Comparison of ENCODE assay signal across 9 cellular contexts in the genomic region with DNA sequence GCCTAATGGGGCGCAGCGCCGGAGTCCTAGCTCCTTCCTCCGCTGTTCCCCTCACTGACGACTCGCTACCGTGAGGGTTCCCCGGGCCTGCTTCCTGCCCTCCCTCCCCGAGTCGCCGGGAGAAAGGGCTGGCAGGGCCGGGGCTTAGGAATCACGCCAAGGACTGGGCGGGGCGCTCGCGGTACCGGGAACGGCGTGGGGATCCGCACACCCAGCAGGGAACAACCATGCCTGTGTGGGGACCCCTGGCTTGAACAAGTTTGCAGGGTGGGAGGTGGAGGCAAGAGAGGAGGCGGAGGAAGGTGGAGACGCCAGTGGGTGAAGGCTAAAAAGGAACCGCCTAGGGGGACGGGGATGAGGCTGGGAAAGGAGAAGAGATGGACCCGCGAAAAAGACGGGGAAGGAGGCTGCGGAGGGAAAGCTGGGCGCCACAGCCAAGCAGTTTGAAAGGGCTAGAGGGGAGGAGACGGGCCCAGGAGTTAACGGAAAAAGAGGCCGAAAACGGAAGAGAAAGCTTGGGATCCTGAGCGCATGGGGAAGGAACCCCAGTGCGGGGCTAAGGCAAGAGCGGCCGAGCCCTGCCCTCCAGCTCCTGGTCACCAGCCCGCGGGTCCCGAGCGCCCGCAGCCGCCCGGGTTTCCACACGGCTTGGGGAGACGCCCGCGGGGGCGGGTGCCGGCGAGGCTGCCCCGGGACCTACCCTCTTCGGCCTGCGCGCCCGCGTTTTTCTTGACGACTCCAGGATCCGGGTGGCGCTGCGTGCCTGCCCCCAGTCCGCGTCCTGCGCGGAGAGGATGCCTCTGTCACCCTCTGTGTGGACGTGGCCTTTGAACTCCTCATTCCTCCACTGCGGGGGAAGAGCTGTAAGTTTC. TPM values are rescaled to one million over a fixed set of nuclear protein-coding genes. Genes with fewer than 3 reads are reported as not detected.
A peak's percentile ranks its signal among the peaks of the same experiment; 100 is the strongest.
DNase-seq lines count a peak whose midpoint lies in the region; ATAC-seq and TF ChIP-seq lines count a peak whose summit lies in the region.
"Had no signal": no experiment of that assay in that cellular context is flagged by ENCODE, and none has a peak within 500 bp of the region (broad histone marks: within the 10 kb centered on the region; RNA-seq: fewer than 3 reads in every experiment).

No MANE protein-coding gene starts in this region.

- ATAC-seq in upper lobe of right lung: peak; percentile 45
- ATAC-seq: K562 had no signal

- peak overlapping the region; percentile 96 for H3K27ac Mint-ChIP-seq in mesothelial cell of epicardium

- peak; percentile 36 for DNase-seq in NCI-H748 (lab: John Stamatoyannopoulos, UW; ENCODE audit: unreplicated experiment)
- no peak for DNase-seq in NCI-H748 treated with DMSO at 0.1 percent for 48 hours (lab: John Stamatoyannopoulos, UW)
- DNase-seq in epithelial cell of proximal tubule (ENCODE audit: low read depth): no peak
- DNase-seq in mesothelial cell of epicardium (ENCODE audit: low spot score in 2 of 2, unreplicated experiment in 2 of 2): peak; percentile 41 to 68
- DNase-seq in upper lobe of right lung: peak; percentile 73
- no peak for DNase-seq in NCI-H2196 (lab: John Stamatoyannopoulos, UW; ENCODE audit: unreplicated experiment)
- DNase-seq in NCI-H2227 (lab: John Stamatoyannopoulos, UW; ENCODE audit: unreplicated experiment): no peak
- no peak for DNase-seq in stimulated activated CD4-positive, alpha-beta T cell treated with anti-CD3 and anti-CD28 coated beads, Interleukin-4, amount 100 ng/mL, for 1 hour

- TF ChIP-seq CTCF in epithelial cell of proximal tubule (conservative IDR thresholded peaks at IDR 0.05; ENCODE audit: low read depth, low read length) (no peak), mesothelial cell of epicardium (IDR thresholded peaks at IDR 0.05; ENCODE audit: unreplicated experiment) (no peak), upper lobe of right lung (IDR thresholded peaks at IDR 0.05) (no peak)

- peaks cover 3% of the 10 kb centered on the region for H3K9me3 Mint-ChIP-seq in mesothelial cell of epicardium

- no peaks in the 10 kb centered on the region for H3K36me3 Mint-ChIP-seq in mesothelial cell of epicardium

- intact Hi-C loops in upper lobe of right lung (cut with DNase I): no loop called here

- peak overlapping the region; percentile 80 for H3K4me3 Mint-ChIP-seq in mesothelial cell of epicardium

- H3K4me1 Mint-ChIP-seq in mesothelial cell of epicardium: peaks cover 36% of the 10 kb centered on the region

- H3K9me3 ChIP-seq in upper lobe of right lung: no peaks in the 10 kb centered on the region

- H3K36me3 ChIP-seq in upper lobe of right lung: no peaks in the 10 kb centered on the region

- peak overlapping the region; percentile 84 for H3K27ac ChIP-seq in upper lobe of right lung

- H3K4me3 ChIP-seq in epithelial cell of proximal tubule (ENCODE audit: low read depth, low read length): peak overlapping the region; percentile 44
- H3K4me3 ChIP-seq in upper lobe of right lung: peak overlapping the region; percentile 62
- H3K4me3 ChIP-seq: K562 had no signal

- H3K27me3 ChIP-seq in upper lobe of right lung: peaks cover 44% of the 10 kb centered on the region

- H3K27me3 Mint-ChIP-seq in mesothelial cell of epicardium (ENCODE audit: low read depth): peaks cover 69% of the 10 kb centered on the region

- H3K4me1 ChIP-seq in upper lobe of right lung: peaks cover 4% of the 10 kb centered on the region

RNA-seq across cellular contexts. Expression of gene CDH11, which starts 1.3 kb away (rescaled TPM):
- 5.8 and 22.9 TPM in 2 replicates for total RNA-seq in epithelial cell of proximal tubule
- total RNA-seq in mesothelial cell of epicardium: 333 to 376 TPM (median 359 TPM) in 3 replicates
- 176 TPM for total RNA-seq in upper lobe of right lung

Comparison
In these comparisons a context has a peak if more than half of its experiments do, and no peak if none do; other contexts are left out.
1. DNase-seq: peak in NCI-H748 (single experiment), mesothelial cell of epicardium (2 of 2) and upper lobe of right lung (single experiment); none in NCI-H748 treated with DMSO at 0.1 percent for 48 hours (single experiment), epithelial cell of proximal tubule (single experiment), NCI-H2196 (single experiment), NCI-H2227 (single experiment) and stimulated activated CD4-positive, alpha-beta T cell treated with anti-CD3 and anti-CD28 coated beads, Interleukin-4, amount 100 ng/mL, for 1 hour (single experiment).